16 cellular contexts compared by ENCODE assay signal in the genomic region with DNA sequence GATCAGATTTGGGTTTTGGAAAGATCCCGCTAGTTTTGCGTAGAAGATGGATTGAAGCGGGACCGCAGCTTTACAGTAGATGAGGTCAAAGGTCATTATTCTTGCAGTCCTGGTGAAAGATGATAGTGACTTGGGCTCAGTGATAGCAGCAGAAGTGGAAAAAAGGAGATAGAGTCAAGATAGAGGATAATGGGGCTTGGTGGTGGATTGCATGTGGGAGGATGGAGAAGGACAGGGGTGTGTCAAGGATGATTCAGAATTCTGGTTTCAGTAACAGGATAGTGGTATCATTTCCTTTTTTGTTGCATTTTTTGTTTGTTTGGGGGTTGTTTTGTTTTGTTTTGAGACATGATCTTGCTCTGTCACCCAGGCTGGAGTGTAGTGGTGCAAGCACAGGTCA. TPM values are rescaled to one million over a fixed set of nuclear protein-coding genes. Genes with fewer than 3 reads are reported as not detected.
DNase-seq lines count a peak whose midpoint lies in the region; ATAC-seq, FAIRE-seq and TF ChIP-seq lines count a peak whose summit lies in the region.
"Had no signal": no experiment of that assay in that cellular context is flagged by ENCODE, and none has a peak within 500 bp of the region (broad histone marks: within the 10 kb centered on the region; RNA-seq: fewer than 3 reads in every experiment).

No MANE protein-coding gene starts in this region.

- POLR2A ChIA-PET in K562 (lab: Yijun Ruan, JAX): interaction anchor here (1.2 kb wide), 1 partner anchor 10 kb away, joined by 4 read pairs; no protein-coding TSS in a partner anchor

- in situ Hi-C loops in K562 (cut with MboI): no loop called here

- no peaks in the 10 kb centered on the region for H3K9me3 Mint-ChIP-seq in natural killer cell treated with Interleukin-12 subunit alpha and Interleukin-12 subunit beta and Interleukin-15 and Interleukin-18, amount 100 ng/mL, for 72 hours
- no peaks in the 10 kb centered on the region for H3K9me3 Mint-ChIP-seq in activated naive CD8-positive, alpha-beta T cell treated with anti-CD3 and anti-CD28 coated beads, Interleukin-2, amount 50 U/mL, for 24 hours

- no peaks in the 10 kb centered on the region for H4K20me1 ChIP-seq in K562 (replicated peaks; ENCODE audit: control insufficient read depth, insufficient read depth, low read length)

- no peaks in the 10 kb centered on the region for H3K36me3 Mint-ChIP-seq in natural killer cell treated with Interleukin-12 subunit alpha and Interleukin-12 subunit beta and Interleukin-15 and Interleukin-18, amount 100 ng/mL, for 72 hours
- H3K36me3 Mint-ChIP-seq in activated naive CD8-positive, alpha-beta T cell treated with anti-CD3 and anti-CD28 coated beads, Interleukin-2, amount 50 U/mL, for 24 hours (ENCODE audit: low read depth): no peaks in the 10 kb centered on the region

- no peak for TF ChIP-seq POLR2A in K562 (conservative IDR thresholded peaks at IDR 0.05)

- H3K9ac ChIP-seq in K562 (ENCODE audit: insufficient read depth in 1 of 2, low read depth in 2 of 2, low read length in 2 of 2): no peak overlapping the region

- BruUV-seq in K562 (replicated peaks; lab: Mats Ljungman, UMichigan): no TSS peak

- no peak for TF ChIP-seq CTCF in K562 (IDR thresholded peaks at IDR 0.05 in 2 of 3, conservative IDR thresholded peaks at IDR 0.05 in 1 of 3; ENCODE audit: insufficient read depth in 2 of 3, low read depth in 1 of 3, low read length in 3 of 3)

- 0 out of 5 replicates have a peak, but pooled peaks cover 0 to 2% of the 10 kb centered on the region in 2 experiments for H3K27me3 ChIP-seq in K562 (ENCODE audit: control insufficient read depth in 2 of 2, insufficient read depth in 2 of 2, low read length in 2 of 2)

- TF ChIP-seq RAD21 in K562 (CRISPR knock-in tag; conservative IDR thresholded peaks at IDR 0.05 in 1 of 2, IDR thresholded peaks at IDR 0.05 in 1 of 2): no peak

- H3K27ac Mint-ChIP-seq in natural killer cell treated with Interleukin-12 subunit alpha and Interleukin-12 subunit beta and Interleukin-15 and Interleukin-18, amount 100 ng/mL, for 72 hours: no peak overlapping the region
- H3K27ac Mint-ChIP-seq in activated naive CD8-positive, alpha-beta T cell treated with anti-CD3 and anti-CD28 coated beads, Interleukin-2, amount 50 U/mL, for 24 hours: no peak overlapping the region

- H3K4me3 ChIP-seq in K562: no peak overlapping the region
- H3K4me3 ChIP-seq: PC-9 had no signal

- no peaks in the 10 kb centered on the region for H3K9me3 ChIP-seq in K562 (replicated peaks; ENCODE audit: control insufficient read depth, insufficient read depth, low read depth, low read length)

- TF ChIP-seq EP300 in K562 (IDR thresholded peaks at IDR 0.05; ENCODE audit: low read length): peak; percentile 51

- H3K27me3 Mint-ChIP-seq in natural killer cell treated with Interleukin-12 subunit alpha and Interleukin-12 subunit beta and Interleukin-15 and Interleukin-18, amount 100 ng/mL, for 72 hours: peaks cover 0 to 7% of the 10 kb centered on the region in 2 donors
- H3K27me3 Mint-ChIP-seq in activated naive CD8-positive, alpha-beta T cell treated with anti-CD3 and anti-CD28 coated beads, Interleukin-2, amount 50 U/mL, for 24 hours: peaks cover 6% of the 10 kb centered on the region

- intact Hi-C loops in K562 (cut with micrococcal nuclease): loop anchor here (5.0 to 10.0 kb wide), 2 partner anchors 927 to 1259 kb away; no protein-coding TSS in a partner anchor

- H3K4me2 ChIP-seq in K562 (ENCODE audit: insufficient read depth, low read length): no peak overlapping the region
- H3K4me2 ChIP-seq: PC-9 had no signal

- FAIRE-seq in K562 (lab: Jason Lieb, UNC): peak; percentile 82
- FAIRE-seq: A204.1 had no signal

- no peaks in the 10 kb centered on the region for H3K4me1 Mint-ChIP-seq in natural killer cell treated with Interleukin-12 subunit alpha and Interleukin-12 subunit beta and Interleukin-15 and Interleukin-18, amount 100 ng/mL, for 72 hours (ENCODE audit: low read depth in 2 of 2)
- H3K4me1 Mint-ChIP-seq in activated naive CD8-positive, alpha-beta T cell treated with anti-CD3 and anti-CD28 coated beads, Interleukin-2, amount 50 U/mL, for 24 hours: no peaks in the 10 kb centered on the region

- H2AFZ ChIP-seq in K562 (ENCODE audit: low read depth, low read length): no peak overlapping the region
- H2AFZ ChIP-seq: PC-9 had no signal

- no peaks in the 10 kb centered on the region for H3K36me3 ChIP-seq in K562 (ENCODE audit: control insufficient read depth, insufficient read depth, low read length)

- CTCF ChIA-PET in K562 (lab: Yijun Ruan, JAX; ENCODE audit: low intra/inter-chr PET ratio): no interaction called here

- no peaks in the 10 kb centered on the region for H3K79me2 ChIP-seq in K562 (ENCODE audit: control insufficient read depth, insufficient read depth, low read length)

- H3K4me1 ChIP-seq in K562 (replicated peaks in 1 of 2; ENCODE audit: control insufficient read depth in 2 of 2, insufficient read depth in 2 of 2, low read length in 2 of 2): no peaks in the 10 kb centered on the region; a peak in 3 of 5 replicates

- 0% methylated on average over 4 of the region's 4 CpGs for WGBS in K562 (ENCODE audit: insufficient coverage, low coverage, missing lambda C conversion rate)

- peaks cover 2% of the 10 kb centered on the region for H3K9me1 ChIP-seq in K562 (ENCODE audit: control insufficient read depth, insufficient read depth, low read length)

- H3K27ac ChIP-seq in K562 (ENCODE audit: extremely low read depth, low read depth, low read length): no peak overlapping the region
- H3K27ac ChIP-seq: PC-9 had no signal

- peak; percentile 46 for ATAC-seq in GM19351 (IDR thresholded peaks at IDR 0.05; ENCODE audit: unreplicated experiment)
- ATAC-seq in HG03045 (IDR thresholded peaks at IDR 0.05; ENCODE audit: unreplicated experiment): peak; percentile 42
- peak; percentile 47; the same call in 2 of the 3 replicates for ATAC-seq in K562
- ATAC-seq in natural killer cell treated with Interleukin-12 subunit alpha and Interleukin-12 subunit beta and Interleukin-15 and Interleukin-18, amount 100 ng/mL, for 72 hours: no peak
- ATAC-seq in activated naive CD8-positive, alpha-beta T cell treated with anti-CD3 and anti-CD28 coated beads, Interleukin-2, amount 50 U/mL, for 24 hours: no peak
- ATAC-seq in HG03469 (IDR thresholded peaks at IDR 0.05; ENCODE audit: unreplicated experiment): no peak

- no peak overlapping the region for H3K4me3 Mint-ChIP-seq in natural killer cell treated with Interleukin-12 subunit alpha and Interleukin-12 subunit beta and Interleukin-15 and Interleukin-18, amount 100 ng/mL, for 72 hours
- no peak overlapping the region for H3K4me3 Mint-ChIP-seq in activated naive CD8-positive, alpha-beta T cell treated with anti-CD3 and anti-CD28 coated beads, Interleukin-2, amount 50 U/mL, for 24 hours

- DNase-seq in GM03348 (ENCODE audit: low spot score): peak; percentile 20
- peak; percentile 25 to 48 (median 34) for DNase-seq in K562 (ENCODE audit: extremely low read depth in 1 of 4, low spot score in 3 of 4)
- no peak for DNase-seq in natural killer cell treated with Interleukin-12 subunit alpha and Interleukin-12 subunit beta and Interleukin-15 and Interleukin-18, amount 100 ng/mL, for 72 hours (ENCODE audit: low spot score)
- DNase-seq in OCI-M2 (lab: John Stamatoyannopoulos, UW; ENCODE audit: unreplicated experiment): no peak
- DNase-seq in activated naive CD8-positive, alpha-beta T cell treated with anti-CD3 and anti-CD28 coated beads, Interleukin-2, amount 50 U/mL, for 24 hours: no peak
- DNase-seq: C1 segment of cervical spinal cord, EL, HCEC 1CT, NCI-H1694, NCI-H2107, NCI-H69, PC-9 had no signal

RNA-seq across cellular contexts. Expression of a gene that starts 28.7 kb away (rescaled TPM):
- total RNA-seq in K562 (2011; cell fraction: chromatin; rRNA removed; ENCODE audit: low replicate concordance): not detected in 2 replicates
- total RNA-seq in K562 (2011; cell fraction: nucleolus; rRNA removed): not detected in 2 replicates
- total RNA-seq in K562 (2011; cell fraction: nucleoplasm; rRNA removed): not detected in 2 replicates
- total RNA-seq in K562 (2014; rRNA removed): not detected in 2 replicates
- total RNA-seq in K562 (2014; rRNA removed; fragmentation: Illumina TruSeq; extraction: Trizol): 0.07 TPM in 1 of 2 replicates, not detected in the other
- total RNA-seq in K562 (2015; rRNA removed; fragmentation: Illumina TruSeq; extraction: Trizol): not detected in 2 replicates
- total RNA-seq in K562 (2021): 0.13 TPM in 1 of 2 replicates, not detected in the other
- polyA plus RNA-seq in K562 (2011; rRNA removed): not detected in 2 replicates
- not detected in 2 replicates for polyA plus RNA-seq in K562 (2011; cell fraction: cytosol; rRNA removed)
- polyA plus RNA-seq in K562 (2011; cell fraction: nucleus; rRNA removed): 0.07 TPM in 1 of 2 replicates, not detected in the other
- 0.10 TPM in 1 of 2 replicates, not detected in the other for polyA plus RNA-seq in K562 (2012)
- polyA plus RNA-seq in K562 (2014; fragmentation: Illumina TruSeq; extraction: Trizol): 0.10 and 0.29 TPM in 2 replicates
- polyA plus RNA-seq in K562 (2014; fragmentation: Nextera tagmentation; extraction: Ambion mirVana): under 1 TPM in 1 of 2 experiments, not detected in 1; 0.06 TPM
- 0.19 TPM in 1 of 2 replicates, not detected in the other for polyA plus RNA-seq in K562 (2014; rRNA removed)
- polyA minus RNA-seq in K562 (2011; rRNA and poly(A)+ RNA removed): not detected in 2 replicates
- polyA minus RNA-seq in K562 (2011; cell fraction: cytosol; rRNA and poly(A)+ RNA removed): not detected in 2 replicates
- polyA minus RNA-seq in K562 (2011; cell fraction: nucleus; rRNA and poly(A)+ RNA removed): not detected in 2 replicates
- total RNA-seq in natural killer cell treated with Interleukin-12 subunit alpha and Interleukin-12 subunit beta and Interleukin-15 and Interleukin-18, amount 100 ng/mL, for 72 hours: under 1 TPM in 1 of 2 donors, not detected in 1; 0.17 TPM

RNA-seq across cellular contexts. Expression of a gene that starts 30.7 kb away (rescaled TPM):
- total RNA-seq in K562 (2011; cell fraction: chromatin; rRNA removed; ENCODE audit: low replicate concordance): 65.0 and 350 TPM in 2 replicates
- 31.9 and 54.3 TPM in 2 replicates for total RNA-seq in K562 (2011; cell fraction: nucleolus; rRNA removed)
- total RNA-seq in K562 (2011; cell fraction: nucleoplasm; rRNA removed): 103 and 111 TPM in 2 replicates
- total RNA-seq in K562 (2014; rRNA removed): 22.0 and 32.0 TPM in 2 replicates
- total RNA-seq in K562 (2014; rRNA removed; fragmentation: Illumina TruSeq; extraction: Trizol): 58.1 and 65.4 TPM in 2 replicates
- 49.1 and 54.0 TPM in 2 replicates for total RNA-seq in K562 (2015; rRNA removed; fragmentation: Illumina TruSeq; extraction: Trizol)
- total RNA-seq in K562 (2021): 38.8 and 40.7 TPM in 2 replicates
- 33.9 and 41.6 TPM in 2 replicates for polyA plus RNA-seq in K562 (2011; rRNA removed)
- 6.7 and 13.4 TPM in 2 replicates for polyA plus RNA-seq in K562 (2011; cell fraction: cytosol; rRNA removed)
- polyA plus RNA-seq in K562 (2011; cell fraction: nucleus; rRNA removed): 31.4 and 44.3 TPM in 2 replicates
- 20.4 and 21.2 TPM in 2 replicates for polyA plus RNA-seq in K562 (2012)
- polyA plus RNA-seq in K562 (2014; fragmentation: Illumina TruSeq; extraction: Trizol): 25.6 and 29.0 TPM in 2 replicates
- polyA plus RNA-seq in K562 (2014; fragmentation: Nextera tagmentation; extraction: Ambion mirVana): 10 to 100 TPM; 33.7 to 69.3 TPM
- polyA plus RNA-seq in K562 (2014; rRNA removed): 26.1 and 40.6 TPM in 2 replicates
- polyA minus RNA-seq in K562 (2011; rRNA and poly(A)+ RNA removed): 179 and 246 TPM in 2 replicates
- 23.1 and 25.2 TPM in 2 replicates for polyA minus RNA-seq in K562 (2011; cell fraction: cytosol; rRNA and poly(A)+ RNA removed)
- 89.8 and 176 TPM in 2 replicates for polyA minus RNA-seq in K562 (2011; cell fraction: nucleus; rRNA and poly(A)+ RNA removed)
- total RNA-seq in natural killer cell treated with Interleukin-12 subunit alpha and Interleukin-12 subunit beta and Interleukin-15 and Interleukin-18, amount 100 ng/mL, for 72 hours: 10 to 100 TPM; 29.2 to 38.1 TPM

Comparison
In these comparisons a context has a peak if more than half of its experiments do, and no peak if none do; other contexts are left out.
1. DNase-seq: peak in GM03348 (single experiment) and K562 (4 of 4); none in natural killer cell treated with Interleukin-12 subunit alpha and Interleukin-12 subunit beta and Interleukin-15 and Interleukin-18, amount 100 ng/mL, for 72 hours (single experiment), OCI-M2 (single experiment) and activated naive CD8-positive, alpha-beta T cell treated with anti-CD3 and anti-CD28 coated beads, Interleukin-2, amount 50 U/mL, for 24 hours (single experiment).
2. ATAC-seq: peak in GM19351 (single experiment), HG03045 (single experiment) and K562 (single experiment); none in natural killer cell treated with Interleukin-12 subunit alpha and Interleukin-12 subunit beta and Interleukin-15 and Interleukin-18, amount 100 ng/mL, for 72 hours (0 of 2), activated naive CD8-positive, alpha-beta T cell treated with anti-CD3 and anti-CD28 coated beads, Interleukin-2, amount 50 U/mL, for 24 hours (single experiment) and HG03469 (single experiment).